30 cellular contexts compared by ENCODE assay signal in genomic region chr9:84996049-84996448, GRCh38.
DNase-seq lines count a peak whose midpoint lies in the region; ATAC-seq and TF ChIP-seq lines count a peak whose summit lies in the region.
"Had no signal": no experiment of that assay in that cellular context is flagged by ENCODE, and none has a peak within 500 bp of the region (broad histone marks: within the 10 kb centered on the region; RNA-seq: fewer than 3 reads in every experiment).

No MANE protein-coding gene starts in this region.

- H3K36me3 Mint-ChIP-seq in nephron (ENCODE audit: low read depth): peaks cover 11% of the 10 kb centered on the region
- H3K36me3 Mint-ChIP-seq: activated naive CD8-positive, alpha-beta T cell treated with anti-CD3 and anti-CD28 coated beads for 36 hours; CD8-positive, alpha-beta memory T cell had no signal

- no peaks in the 10 kb centered on the region for H3K9me3 ChIP-seq in RWPE2 (ENCODE audit: severe bottlenecking)
- H3K9me3 ChIP-seq: prostate gland had no signal

- TF ChIP-seq CTCF in RWPE2 (IDR thresholded peaks at IDR 0.05; ENCODE audit: poor library complexity, severe bottlenecking): no peak
- no peak for TF ChIP-seq CTCF in nephron (IDR thresholded peaks at IDR 0.05; ENCODE audit: unreplicated experiment in 3 of 3)
- no peak for TF ChIP-seq CTCF in brain microvascular endothelial cell (IDR thresholded peaks at IDR 0.05; ENCODE audit: low read depth, low read length, missing control alignments)

- H3K4me3 Mint-ChIP-seq in nephron: no peak overlapping the region
- H3K4me3 Mint-ChIP-seq: activated CD8-positive, alpha-beta T cell treated with anti-CD3 and anti-CD28 coated beads for 36 hours; activated naive CD8-positive, alpha-beta T cell treated with anti-CD3 and anti-CD28 coated beads for 36 hours; CD8-positive, alpha-beta memory T cell; effector memory CD8-positive, alpha-beta T cell; type B pancreatic cell had no signal

- no peaks in the 10 kb centered on the region for H3K27me3 ChIP-seq in RWPE2 (ENCODE audit: insufficient read depth, poor library complexity, severe bottlenecking)
- no peaks in the 10 kb centered on the region for H3K27me3 ChIP-seq in brain microvascular endothelial cell (replicated peaks)

- peak overlapping the region; percentile 47 for H3K27ac ChIP-seq in RWPE2 (ENCODE audit: poor library complexity, severe bottlenecking)
- no peak overlapping the region for H3K27ac ChIP-seq in epithelial cell of prostate
- no peak overlapping the region for H3K27ac ChIP-seq in brain microvascular endothelial cell
- H3K27ac ChIP-seq: 22Rv1, esophagus muscularis mucosa, gastroesophageal sphincter, GM23248, prostate gland, stomach had no signal

- ATAC-seq in RWPE2 (ENCODE audit: low read depth): peak; percentile 79
- ATAC-seq: activated CD8-positive, alpha-beta T cell treated with anti-CD3 and anti-CD28 coated beads for 36 hours; effector memory CD8-positive, alpha-beta T cell; gastroesophageal sphincter had no signal

- H3K4me3 ChIP-seq in RWPE2 (ENCODE audit: severe bottlenecking): no peak overlapping the region
- no peak overlapping the region for H3K4me3 ChIP-seq in brain microvascular endothelial cell (ENCODE audit: low read depth, low read length)
- H3K4me3 ChIP-seq: esophagus muscularis mucosa, gastroesophageal sphincter, GM23248, prostate gland, stomach had no signal

- DNase-seq in DMS79 treated with DMSO at 0.1 percent for 48 hours (lab: John Stamatoyannopoulos, UW): peak; percentile 5
- DNase-seq in DMS79 (lab: John Stamatoyannopoulos, UW): no peak
- DNase-seq in RWPE2 (ENCODE audit: low spot score): no peak
- peak; percentile 56 for DNase-seq in epithelial cell of prostate (ENCODE audit: low read depth, low spot score)
- DNase-seq in NCI-H187 treated with DMSO at 0.1 percent for 48 hours (lab: John Stamatoyannopoulos, UW): no peak
- DNase-seq in DMS153 treated with DMSO at 0.1 percent for 48 hours (lab: John Stamatoyannopoulos, UW; ENCODE audit: unreplicated experiment): no peak
- DNase-seq in brain microvascular endothelial cell: no peak
- DNase-seq: activated CD4-positive, CD25-positive, alpha-beta regulatory T cell treated with anti-CD3 and anti-CD28 coated beads, Interleukin-2, amount 50 U/mL, for 72 hours; activated CD8-positive, alpha-beta T cell treated with anti-CD3 and anti-CD28 coated beads for 36 hours; activated effector memory CD4-positive, alpha-beta T cell treated with Interleukin-2 at 50 U/mL for 16 hours; activated naive CD8-positive, alpha-beta T cell treated with anti-CD3 and anti-CD28 coated beads for 36 hours; CD8-positive, alpha-beta memory T cell; DMS153; effector memory CD8-positive, alpha-beta T cell; GF-D8; GM23248; KG1; kidney; MV-4-11; NCI-H2029 treated with DMSO at 0.1 percent for 48 hours; NCI-H446; SHP77; stomach; SW 1271 had no signal

- in situ Hi-C loops in brain microvascular endothelial cell (cut with HindIII; ENCODE audit: low pct_ligation_motif_present, low sequenced_read_pairs): no loop called here

- peaks cover 16% of the 10 kb centered on the region for H3K4me1 ChIP-seq in RWPE2 (ENCODE audit: insufficient read depth, poor library complexity, severe bottlenecking)
- H3K4me1 ChIP-seq: esophagus muscularis mucosa, gastroesophageal sphincter, prostate gland, stomach had no signal

- H3K27ac Mint-ChIP-seq in nephron: peak overlapping the region in 2 of 3 experiments; percentile 29 to 33
- H3K27ac Mint-ChIP-seq: activated CD8-positive, alpha-beta T cell treated with anti-CD3 and anti-CD28 coated beads for 36 hours; activated naive CD8-positive, alpha-beta T cell treated with anti-CD3 and anti-CD28 coated beads for 36 hours; CD8-positive, alpha-beta memory T cell; effector memory CD8-positive, alpha-beta T cell; type B pancreatic cell had no signal

- H3K36me3 ChIP-seq in RWPE2 (ENCODE audit: low read depth) (no peaks in the 10 kb centered on the region), brain microvascular endothelial cell (replicated peaks) (no peaks in the 10 kb centered on the region)
- H3K36me3 ChIP-seq: esophagus muscularis mucosa, gastroesophageal sphincter, prostate gland, stomach had no signal

- H3K27me3 Mint-ChIP-seq in nephron (ENCODE audit: low read depth): peaks cover 10% of the 10 kb centered on the region
- H3K27me3 Mint-ChIP-seq: type B pancreatic cell had no signal

- peaks cover 16% of the 10 kb centered on the region for H3K9me3 Mint-ChIP-seq in nephron
- H3K9me3 Mint-ChIP-seq: activated naive CD8-positive, alpha-beta T cell treated with anti-CD3 and anti-CD28 coated beads for 36 hours had no signal

- peaks cover 14% of the 10 kb centered on the region for H3K4me1 Mint-ChIP-seq in nephron
- H3K4me1 Mint-ChIP-seq: activated naive CD8-positive, alpha-beta T cell treated with anti-CD3 and anti-CD28 coated beads for 36 hours; CD8-positive, alpha-beta memory T cell had no signal

Comparison
In these comparisons a context has a peak if more than half of its experiments do, and no peak if none do; other contexts are left out.
1. DNase-seq: peak in DMS79 treated with DMSO at 0.1 percent for 48 hours (single experiment) and epithelial cell of prostate (single experiment); none in DMS79 (single experiment), RWPE2 (single experiment), NCI-H187 treated with DMSO at 0.1 percent for 48 hours (single experiment), DMS153 treated with DMSO at 0.1 percent for 48 hours (single experiment) and brain microvascular endothelial cell (single experiment).